Comparison of ENCODE assay signal across 10 cellular contexts in the genomic region with DNA sequence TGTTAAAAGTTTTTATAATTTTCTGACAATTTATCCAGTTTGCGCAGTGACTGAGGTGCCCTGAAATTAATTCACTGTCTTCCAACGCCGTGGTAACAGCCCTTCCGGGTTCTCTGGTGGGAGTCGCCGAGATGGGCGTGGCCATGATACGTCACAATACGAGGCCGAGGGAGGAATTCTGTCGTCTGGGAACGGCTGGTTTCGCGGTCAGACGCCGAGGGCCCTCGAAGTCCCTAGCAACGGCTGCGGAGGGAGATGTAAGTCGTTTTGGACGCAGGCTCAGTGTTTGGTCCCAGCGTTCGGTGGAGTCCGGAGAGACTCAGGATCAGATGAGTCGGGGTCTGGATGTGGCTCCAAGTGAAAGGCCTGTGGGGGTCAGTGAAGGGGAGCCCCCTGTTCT. TPM values are rescaled to one million over a fixed set of nuclear protein-coding genes. Genes with fewer than 3 reads are reported as not detected.
DNase-seq lines count a peak whose midpoint lies in the region; ATAC-seq, FAIRE-seq and TF ChIP-seq lines count a peak whose summit lies in the region.
"Had no signal": no experiment of that assay in that cellular context is flagged by ENCODE, and none has a peak within 500 bp of the region (broad histone marks: within the 10 kb centered on the region; RNA-seq: fewer than 3 reads in every experiment).

No MANE protein-coding gene starts in this region.

- intact Hi-C loops in kidney (cut with DNase I): no loop called here

- peak overlapping the region; percentile 33 to 75 for H3K9ac ChIP-seq in kidney (ENCODE audit: low read length in 2 of 2)

- CTCF ChIA-PET in AG04450 (lab: Charles Lee): no interaction called here

- H3K4me3 ChIP-seq in AG04450 (ENCODE audit: low read depth, low read length): peak overlapping the region; percentile 48
- peak overlapping the region; percentile 21 for H3K4me3 ChIP-seq in astrocyte of the cerebellum (ENCODE audit: low read depth, low read length)
- peak overlapping the region; percentile 57 to 71 for H3K4me3 ChIP-seq in kidney (ENCODE audit: low read length in 2 of 2)
- H3K4me3 ChIP-seq: GM12878 had no signal

- H3K4me1 ChIP-seq in kidney (ENCODE audit: control insufficient read depth in 1 of 2, insufficient read depth in 1 of 2, low read depth in 1 of 2, low read length in 2 of 2): no peaks in the 10 kb centered on the region
- H3K4me1 ChIP-seq: prostate gland had no signal

- H3K9me3 ChIP-seq in AG04450 (ENCODE audit: control insufficient read depth, insufficient read depth, low read length): peaks cover 37% of the 10 kb centered on the region
- peaks cover 24 to 50% of the 10 kb centered on the region in 2 donors for H3K9me3 ChIP-seq in kidney (ENCODE audit: control insufficient read depth in 1 of 2, low read length in 2 of 2)

- no peak overlapping the region for H3K27ac ChIP-seq in AG04450 (ENCODE audit: low read depth, low read length)
- peak overlapping the region in 1 of 2 donors; percentile 38 for H3K27ac ChIP-seq in kidney (ENCODE audit: low read depth in 2 of 2, low read length in 2 of 2)
- H3K27ac ChIP-seq: C4-2B had no signal

- H3K36me3 ChIP-seq in kidney (ENCODE audit: control insufficient read depth in 1 of 2, insufficient read depth in 2 of 2, low read length in 2 of 2): peaks cover 13 to 17% of the 10 kb centered on the region in 2 donors

- in situ Hi-C loops in astrocyte of the cerebellum (cut with HindIII; ENCODE audit: low sequenced_read_pairs): no loop called here

- TF ChIP-seq CTCF in AG04450 (IDR thresholded peaks at IDR 0.05; ENCODE audit: low read depth, low read length) (no peak), astrocyte of the cerebellum (IDR thresholded peaks at IDR 0.05; ENCODE audit: low read depth, low read length, missing control alignments) (no peak), kidney (IDR thresholded peaks at IDR 0.05; ENCODE audit: borderline replicate concordance, extremely low read depth, insufficient read depth) (no peak)

- ATAC-seq in GM19035 (IDR thresholded peaks at IDR 0.05; ENCODE audit: unreplicated experiment): no peak
- ATAC-seq: GM12878 had no signal

- H3K27me3 ChIP-seq in AG04450 (ENCODE audit: control insufficient read depth, insufficient read depth, low read length): no peaks in the 10 kb centered on the region

- no peak for FAIRE-seq in kidney (lab: Jason Lieb, UNC)
- FAIRE-seq: GM12878 had no signal

- POLR2A ChIA-PET in AG04450 (lab: Yijun Ruan, JAX): no interaction called here

- DNase-seq in AG04450 (ENCODE audit: low read depth, low spot score) (no peak), astrocyte of the cerebellum (ENCODE audit: low read depth) (no peak), kidney (peak; percentile 88), hippocampal formation (lab: John Stamatoyannopoulos, UW) (no peak)
- no peak for DNase-seq in activated CD8-positive, alpha-beta memory T cell treated with anti-CD3 and anti-CD28 coated beads, Interleukin-2, amount 50 U/mL, for 48 hours
- DNase-seq: activated T-cell treated with anti-CD3 and anti-CD28 coated beads, Interleukin-2, amount 50 U/mL, for 24 hours had no signal

RNA-seq across cellular contexts. Expression of gene ZNF613, which starts 21.7 kb away (rescaled TPM):
- polyA plus RNA-seq in AG04450 (2011; rRNA removed) (4.9 and 8.4 TPM in 2 replicates), kidney (ENCODE audit: insufficient read depth, low read depth, low replicate concordance) (5.8 TPM)
- 7.2 and 9.3 TPM in 2 replicates for polyA minus RNA-seq in AG04450 (2011; rRNA and poly(A)+ RNA removed)
- total RNA-seq in kidney: 6.9 TPM

RNA-seq across cellular contexts. Expression of gene ZNF350, which starts 37.7 kb away (rescaled TPM):
- polyA plus RNA-seq in AG04450 (2011; rRNA removed) (7.6 and 9.4 TPM in 2 replicates), kidney (ENCODE audit: insufficient read depth, low read depth, low replicate concordance) (7.8 TPM)
- polyA minus RNA-seq in AG04450 (2011; rRNA and poly(A)+ RNA removed): 11.9 and 12.9 TPM in 2 replicates
- 18.9 TPM for total RNA-seq in kidney

RNA-seq across cellular contexts. Expression of gene ZNF649, which starts 44.2 kb away (rescaled TPM):
- polyA plus RNA-seq in AG04450 (2011; rRNA removed) (3.5 and 3.6 TPM in 2 replicates), kidney (ENCODE audit: insufficient read depth, low read depth, low replicate concordance) (4.9 TPM)
- polyA minus RNA-seq in AG04450 (2011; rRNA and poly(A)+ RNA removed): 6.1 and 9.3 TPM in 2 replicates
- total RNA-seq in kidney: 16.2 TPM

RNA-seq across cellular contexts. Expression of gene ZNF615, which starts 59.0 kb away (rescaled TPM):
- 5.0 and 7.6 TPM in 2 replicates for polyA plus RNA-seq in AG04450 (2011; rRNA removed)
- 12.0 and 17.5 TPM in 2 replicates for polyA minus RNA-seq in AG04450 (2011; rRNA and poly(A)+ RNA removed)
- 15.3 TPM for total RNA-seq in kidney
- polyA plus RNA-seq in kidney (ENCODE audit: insufficient read depth, low read depth, low replicate concordance): 5.3 TPM
